Comparison of ENCODE assay signal across 22 cellular contexts in genomic region chr2:69989017-69989416, GRCh38. TPM values are rescaled to one million over a fixed set of nuclear protein-coding genes. Genes with fewer than 3 reads are reported as not detected.
DNase-seq lines count a peak whose midpoint lies in the region; ATAC-seq, FAIRE-seq and TF ChIP-seq lines count a peak whose summit lies in the region.
"Had no signal": no experiment of that assay in that cellular context is flagged by ENCODE, and none has a peak within 500 bp of the region (broad histone marks: within the 10 kb centered on the region; RNA-seq: fewer than 3 reads in every experiment).

No MANE protein-coding gene starts in this region.

- H3K4me1 ChIP-seq in neutrophil (ENCODE audit: control insufficient read depth in 1 of 2, insufficient read depth in 1 of 2, low read depth in 1 of 2, low read length in 1 of 2) (peaks cover 48 to 64% of the 10 kb centered on the region in 2 experiments), small intestine (ENCODE audit: control insufficient read depth in 2 of 2, insufficient read depth in 1 of 2, low read depth in 1 of 2, low read length in 1 of 2) (no peaks in the 10 kb centered on the region)
- H3K4me1 ChIP-seq: A549, BLaER1, HAP-1 had no signal

- no peak for FAIRE-seq in small intestine (lab: Jason Lieb, UNC)
- FAIRE-seq: A549 had no signal

- H3K27ac ChIP-seq in neutrophil, result peak overlapping the region; percentile 100
- H3K27ac ChIP-seq in small intestine (ENCODE audit: low read depth in 1 of 2, low read length in 1 of 2), result no peak overlapping the region
- H3K27ac ChIP-seq: A549, BLaER1 had no signal

- H3K27me3 ChIP-seq in H7 (ENCODE audit: control insufficient read depth, insufficient read depth, low read length) (no peaks in the 10 kb centered on the region), MG63 (no peaks in the 10 kb centered on the region), neutrophil (no peaks in the 10 kb centered on the region), small intestine (ENCODE audit: control insufficient read depth in 2 of 2, insufficient read depth in 2 of 2, low read length in 2 of 2) (no peaks in the 10 kb centered on the region)
- H3K27me3 ChIP-seq: BLaER1 had no signal

- no peak overlapping the region for H3K4me3 ChIP-seq in H7 (ENCODE audit: insufficient read depth, low read depth, low read length)
- H3K4me3 ChIP-seq in MG63, result no peak overlapping the region
- no peak overlapping the region for H3K4me3 ChIP-seq in neutrophil (ENCODE audit: low read depth in 1 of 2, low read length in 1 of 2)
- no peak overlapping the region for H3K4me3 ChIP-seq in small intestine (ENCODE audit: low read depth in 1 of 2, low read length in 2 of 2)
- H3K4me3 ChIP-seq: A549, BLaER1, HAP-1 had no signal

- DNase-seq in H7 (peak; percentile 50), MG63 (peak; percentile 57), small intestine (no peak), hepatic stellate cell (ENCODE audit: low spot score) (no peak)
- DNase-seq in activated CD8-positive, alpha-beta memory T cell treated with anti-CD3 and anti-CD28 coated beads, Interleukin-2, amount 50 U/mL, for 48 hours, result no peak
- DNase-seq: Calu3; CD4-positive, alpha-beta memory T cell; GF-D8; KG1; NCI-H1048; NCI-H1436; NCI-H1930; NCI-H446 treated with DMSO at 0.1 percent for 48 hours; NCI-H69; SIG-M5 had no signal

- no peak for TF ChIP-seq CTCF in neutrophil (IDR thresholded peaks at IDR 0.05)

- H3K36me3 ChIP-seq in H7 (replicated peaks; ENCODE audit: control insufficient read depth, insufficient read depth, low read length), result no peaks in the 10 kb centered on the region
- no peaks in the 10 kb centered on the region for H3K36me3 ChIP-seq in MG63
- peaks cover 13% of the 10 kb centered on the region for H3K36me3 ChIP-seq in neutrophil
- H3K36me3 ChIP-seq in small intestine (ENCODE audit: control insufficient read depth in 2 of 2, insufficient read depth in 2 of 2, low read length in 2 of 2), result no peaks in the 10 kb centered on the region
- H3K36me3 ChIP-seq: HAP-1 had no signal

- 50 to 75% (median 63%) methylated on average over 3 of the region's 3 CpGs for WGBS in small intestine, 3 donors

- H3K9me3 ChIP-seq in MG63 (no peaks in the 10 kb centered on the region), neutrophil (no peaks in the 10 kb centered on the region), small intestine (ENCODE audit: control insufficient read depth, low read depth) (no peaks in the 10 kb centered on the region)
- H3K9me3 ChIP-seq: A549, BLaER1, HAP-1 had no signal

- ATAC-seq in esophagus mucosa (peak; percentile 6), HG03159 (IDR thresholded peaks at IDR 0.05; ENCODE audit: unreplicated experiment) (no peak)
- ATAC-seq: A549, SK-N-SH treated with all-trans-retinoic acid at 6 μM for 48 hours had no signal

RNA-seq across cellular contexts. Expression of gene ASPRV1, which starts 27.6 kb away (rescaled TPM):
- total RNA-seq in H7 (2014; rRNA removed; shearing (Covaris generic)), result 0.70 and 0.90 TPM in 2 replicates
- total RNA-seq in MG63 (2014; rRNA removed; shearing (Covaris generic); ENCODE audit: low replicate concordance), result 0.95 and 2.4 TPM in 2 replicates
- total RNA-seq in esophagus mucosa, result 0.16 TPM
- polyA plus RNA-seq in small intestine, result 1 to 10 TPM; 1.5 to 3.5 (median 3.1) TPM

Comparison
In these comparisons a context has a peak if more than half of its experiments do, and no peak if none do; other contexts are left out.
1. DNase-seq: peak in H7 (single experiment) and MG63 (single experiment); none in activated CD8-positive, alpha-beta memory T cell treated with anti-CD3 and anti-CD28 coated beads, Interleukin-2, amount 50 U/mL, for 48 hours (single experiment), small intestine (single experiment) and hepatic stellate cell (single experiment).